Comparison of ENCODE assay signal across 9 cellular contexts in the genomic region with DNA sequence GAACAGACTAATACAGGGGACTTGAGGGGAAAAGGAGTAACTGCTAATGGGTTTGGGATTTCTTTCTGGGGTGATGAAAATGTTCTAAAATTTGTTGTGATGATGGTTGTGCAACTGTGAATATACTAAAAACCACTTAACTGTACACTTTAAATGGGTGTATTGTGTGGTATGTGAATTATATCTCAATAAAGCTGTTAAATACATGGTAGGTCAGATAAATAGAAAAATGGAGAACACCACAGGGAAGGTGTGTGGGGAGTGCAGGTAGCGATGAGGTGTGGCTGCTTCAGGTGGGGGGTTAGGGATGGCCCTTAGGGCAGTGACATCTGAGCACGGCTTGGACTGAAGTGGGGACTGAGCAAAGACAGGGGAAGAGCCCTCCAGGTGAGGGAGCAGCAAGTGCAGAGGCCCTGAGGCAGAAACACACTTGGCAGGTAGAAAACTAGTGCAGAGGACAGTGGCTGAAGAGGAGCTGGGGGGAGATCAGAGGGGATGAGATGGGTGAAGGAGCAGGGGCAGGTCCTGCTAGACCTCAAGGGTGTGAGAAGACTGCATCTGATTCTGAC. TPM values are rescaled to one million over a fixed set of nuclear protein-coding genes. Genes with fewer than 3 reads are reported as not detected.
DNase-seq lines count a peak whose midpoint lies in the region; ATAC-seq and TF ChIP-seq lines count a peak whose summit lies in the region.
"Had no signal": no experiment of that assay in that cellular context is flagged by ENCODE, and none has a peak within 500 bp of the region (broad histone marks: within the 10 kb centered on the region; RNA-seq: fewer than 3 reads in every experiment).

No MANE protein-coding gene starts in this region.

- peaks cover 24 to 45% of the 10 kb centered on the region in 2 donors for H3K4me1 ChIP-seq in esophagus (ENCODE audit: control insufficient read depth in 2 of 2, insufficient read depth in 2 of 2, low read length in 1 of 2)
- H3K4me1 ChIP-seq in skeletal muscle tissue (ENCODE audit: control insufficient read depth in 3 of 3, insufficient read depth in 3 of 3, low read length in 3 of 3) = peaks cover 28 to 46% (median 28%) of the 10 kb centered on the region in 3 donors

- CTCF ChIA-PET in Calu3 (lab: Charles Lee) = no interaction called here

- H3K36me3 Mint-ChIP-seq in Calu3 (ENCODE audit: insufficient read depth, unreplicated experiment) (peaks cover 40% of the 10 kb centered on the region), T-helper 17 cell (ENCODE audit: low read depth) (peaks cover 9% of the 10 kb centered on the region)

- peak overlapping the region; percentile 89 to 95 for H3K27ac ChIP-seq in esophagus (ENCODE audit: low read depth in 2 of 2, low read length in 1 of 2)
- peak overlapping the region; percentile 44 for H3K27ac ChIP-seq in skeletal muscle tissue (ENCODE audit: low read depth, low read length)

- H3K27ac Mint-ChIP-seq in Calu3 (ENCODE audit: unreplicated experiment) (peak overlapping the region; percentile 71), T-helper 17 cell (peak overlapping the region; percentile 99)

- intact Hi-C loops in Calu3 (cut with micrococcal nuclease; ENCODE audit: unreplicated experiment) = no loop called here

- H3K4me3 ChIP-seq in esophagus (ENCODE audit: low read depth in 1 of 2, low read length in 2 of 2) = no peak overlapping the region
- no peak overlapping the region for H3K4me3 ChIP-seq in skeletal muscle tissue (ENCODE audit: low read length in 3 of 3)

- H3K27me3 Mint-ChIP-seq in Calu3 (ENCODE audit: unreplicated experiment) (no peaks in the 10 kb centered on the region), T-helper 17 cell (no peaks in the 10 kb centered on the region)

- DNase-seq in Calu3 = no peak
- DNase-seq in T-helper 17 cell = no peak
- no peak for DNase-seq in Ammon's horn (ENCODE audit: low spot score)
- DNase-seq: amniotic stem cell had no signal

- no peaks in the 10 kb centered on the region for H3K9me3 Mint-ChIP-seq in Calu3 (ENCODE audit: low read depth, unreplicated experiment)

- H3K9me3 ChIP-seq in T-helper 17 cell (ENCODE audit: control insufficient read depth, low read length, poor library complexity, severe bottlenecking) = no peaks in the 10 kb centered on the region
- no peaks in the 10 kb centered on the region for H3K9me3 ChIP-seq in esophagus (ENCODE audit: control insufficient read depth in 2 of 2, insufficient read depth in 1 of 2, low read depth in 1 of 2, low read length in 1 of 2)
- H3K9me3 ChIP-seq in skeletal muscle tissue (ENCODE audit: control insufficient read depth in 3 of 3, low read length in 3 of 3) = no peaks in the 10 kb centered on the region

- WGBS in esophagus, 2 donors = 53 to 60% methylated on average over 2 of the region's 2 CpGs

- H3K4me1 Mint-ChIP-seq in Calu3 (ENCODE audit: low read depth, unreplicated experiment) = peaks cover 47% of the 10 kb centered on the region
- peaks cover 71% of the 10 kb centered on the region for H3K4me1 Mint-ChIP-seq in T-helper 17 cell

- no peak for TF ChIP-seq CTCF in Calu3 (IDR thresholded peaks at IDR 0.05; ENCODE audit: unreplicated experiment)

- H3K9ac ChIP-seq in skeletal muscle tissue (ENCODE audit: low read depth in 1 of 3, low read length in 3 of 3) = peak overlapping the region in 1 of 3 donors; percentile 21

- H3K4me3 Mint-ChIP-seq in Calu3 (ENCODE audit: low read depth, unreplicated experiment) (peak overlapping the region; percentile 29), T-helper 17 cell (peak overlapping the region; percentile 88)

- H3K36me3 ChIP-seq in esophagus (ENCODE audit: control insufficient read depth in 2 of 2, insufficient read depth in 2 of 2, low read length in 1 of 2) (peaks cover 0 to 3% of the 10 kb centered on the region in 2 donors), skeletal muscle tissue (ENCODE audit: control insufficient read depth in 3 of 3, insufficient read depth in 3 of 3, low read length in 3 of 3) (no peaks in the 10 kb centered on the region)

- no peak for ATAC-seq in T-helper 17 cell
- no peak for ATAC-seq in GM18519 (IDR thresholded peaks at IDR 0.05; ENCODE audit: low FRiP score, unreplicated experiment)
- no peak for ATAC-seq in GM21576 (IDR thresholded peaks at IDR 0.05; ENCODE audit: unreplicated experiment)
- no peak for ATAC-seq in HG03354 (IDR thresholded peaks at IDR 0.05; ENCODE audit: poor library complexity, severe bottlenecking, unreplicated experiment)

- H3K27me3 ChIP-seq in esophagus (ENCODE audit: control insufficient read depth in 1 of 2, insufficient read depth in 2 of 2, low read length in 2 of 2) (no peaks in the 10 kb centered on the region), skeletal muscle tissue (ENCODE audit: control insufficient read depth in 3 of 3, insufficient read depth in 3 of 3, low read length in 3 of 3) (no peaks in the 10 kb centered on the region)

- no TSS peak for BruUV-seq in Calu3 (replicated peaks; lab: Mats Ljungman, UMichigan)

RNA-seq across cellular contexts. Expression of a gene that starts 20.9 kb away (rescaled TPM):
- total RNA-seq in Calu3 (2022) = 80.7 and 84.6 TPM in 2 replicates
- total RNA-seq in T-helper 17 cell = 100 to 1,000 TPM; 254 to 268 TPM
- 10 to 100 TPM; 34.3 to 53.1 TPM for polyA plus RNA-seq in esophagus
- total RNA-seq in skeletal muscle tissue = 8.9 TPM

RNA-seq across cellular contexts. Expression of a gene that starts 22.3 kb away (rescaled TPM):
- total RNA-seq in Calu3 (2022) (31.5 and 39.9 TPM in 2 replicates), T-helper 17 cell (10 to 100 TPM; 23.3 to 26.2 TPM), skeletal muscle tissue (7.3 TPM)
- 10 to 100 TPM; 25.2 to 28.2 TPM for polyA plus RNA-seq in esophagus

RNA-seq across cellular contexts. Expression of a gene that starts 29.3 kb away (rescaled TPM):
- total RNA-seq in Calu3 (2022) = 0.17 and 1.1 TPM in 2 replicates
- 1 to 10 TPM; 2.1 to 2.3 TPM for total RNA-seq in T-helper 17 cell
- polyA plus RNA-seq in esophagus = 1 to 10 TPM; 2.7 to 4.8 TPM
- not detected for total RNA-seq in skeletal muscle tissue

RNA-seq across cellular contexts. Expression of a gene that starts 43.1 kb away (rescaled TPM):
- total RNA-seq in Calu3 (2022) = 11.8 and 12.8 TPM in 2 replicates
- 10 to 100 TPM; 18.5 to 22.1 TPM for total RNA-seq in T-helper 17 cell
- polyA plus RNA-seq in esophagus = 10 to 100 TPM in 1 of 2 donors, 1 to 10 TPM in 1; 4.6 to 15.3 TPM
- 23.5 TPM for total RNA-seq in skeletal muscle tissue
